15 cellular contexts compared by ENCODE assay signal in the genomic region with DNA sequence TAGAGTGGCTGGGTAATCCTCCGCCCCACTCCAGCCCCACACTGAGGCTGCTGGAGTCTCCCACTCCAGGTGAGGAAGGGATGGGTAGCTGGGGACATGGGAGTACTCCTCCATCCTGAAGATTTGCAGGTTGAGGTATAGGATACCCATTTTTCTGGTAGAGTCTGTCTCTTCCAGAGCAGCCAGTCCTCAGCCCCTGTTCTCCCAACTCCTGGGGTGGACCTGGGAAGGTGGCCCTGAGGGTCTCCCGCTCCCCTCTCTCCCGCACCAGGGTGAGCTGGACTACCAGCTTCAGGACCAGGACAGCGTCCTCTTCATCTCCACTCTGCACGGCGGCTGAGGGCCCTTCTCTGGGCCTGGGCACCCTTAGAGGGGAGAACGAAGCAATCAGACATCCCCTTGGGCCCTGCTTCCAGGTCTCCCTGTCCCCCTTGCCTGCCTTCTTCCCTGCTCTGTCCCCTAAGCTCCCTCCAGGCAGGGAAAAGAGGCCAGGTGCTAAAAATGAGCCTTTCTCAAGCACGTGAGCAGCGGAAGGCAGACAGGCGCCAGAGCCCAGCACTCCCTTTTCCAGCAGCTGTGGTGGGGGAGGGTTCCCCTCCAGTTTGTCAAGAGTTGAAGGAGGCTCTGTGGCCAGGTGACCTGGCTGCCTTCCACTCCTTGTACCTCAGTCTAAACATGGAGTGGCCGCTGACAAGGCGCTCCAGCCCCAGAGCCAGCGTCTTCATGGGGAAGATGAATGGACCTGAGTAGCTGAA. TPM values are rescaled to one million over a fixed set of nuclear protein-coding genes. Genes with fewer than 3 reads are reported as not detected.
DNase-seq lines count a peak whose midpoint lies in the region; ATAC-seq and TF ChIP-seq lines count a peak whose summit lies in the region.
"Had no signal": no experiment of that assay in that cellular context is flagged by ENCODE, and none has a peak within 500 bp of the region (broad histone marks: within the 10 kb centered on the region; RNA-seq: fewer than 3 reads in every experiment).

No MANE protein-coding gene starts in this region.

- H3K36me3 ChIP-seq in WERI-Rb-1 (peaks cover 44% of the 10 kb centered on the region), body of pancreas (replicated peaks in 1 of 2; ENCODE audit: insufficient read depth in 1 of 2, low read depth in 2 of 2) (peaks cover 6 to 28% of the 10 kb centered on the region in 2 donors)

- peak overlapping the region; percentile 99 for H3K27ac ChIP-seq in WERI-Rb-1
- no peak overlapping the region for H3K27ac ChIP-seq in body of pancreas
- H3K27ac ChIP-seq: coronary artery, esophagus squamous epithelium, SK-N-MC, spleen had no signal

- no peak for TF ChIP-seq POLR2A in body of pancreas (IDR thresholded peaks at IDR 0.05)

- TF ChIP-seq CTCF in WERI-Rb-1 (IDR thresholded peaks at IDR 0.05; ENCODE audit: low read depth, low read length) (no peak), body of pancreas (IDR thresholded peaks at IDR 0.05) (no peak)

- H3K9me3 ChIP-seq in WERI-Rb-1 (ENCODE audit: severe bottlenecking) (peaks cover 7% of the 10 kb centered on the region), body of pancreas (no peaks in the 10 kb centered on the region)
- H3K9me3 ChIP-seq: esophagus squamous epithelium, spleen had no signal

- ATAC-seq in body of pancreas (no peak), GM18867 (IDR thresholded peaks at IDR 0.05; ENCODE audit: unreplicated experiment) (no peak), GM18517 (IDR thresholded peaks at IDR 0.05; ENCODE audit: unreplicated experiment) (no peak)
- ATAC-seq: stimulated activated naive CD8-positive, alpha-beta T cell treated with anti-CD3 and anti-CD28 coated beads, Interleukin-15, amount 100 ng/mL, for 72 hours had no signal

- intact Hi-C loops in body of pancreas (cut with DNase I) = no loop called here

- H3K27me3 ChIP-seq in WERI-Rb-1 (ENCODE audit: insufficient read depth, low read depth, severe bottlenecking) (no peaks in the 10 kb centered on the region), body of pancreas (no peaks in the 10 kb centered on the region)
- H3K27me3 ChIP-seq: esophagus squamous epithelium, spleen had no signal

- DNase-seq in DMS79 treated with DMSO at 0.1 percent for 48 hours (lab: John Stamatoyannopoulos, UW) (peak; percentile 96), NCI-H1417 (lab: John Stamatoyannopoulos, UW) (peak; percentile 61 to 93 (median 77)), WERI-Rb-1 (peak; percentile 97), myocyte (ENCODE audit: low read depth) (peak; percentile 23), body of pancreas (no peak), NOMO-1 treated with dmso at 0.1 percent for 144 hours (lab: John Stamatoyannopoulos, UW; ENCODE audit: unreplicated experiment) (no peak)
- DNase-seq: DND-41; esophagus squamous epithelium; NCI-H1436; spleen; stimulated activated naive CD8-positive, alpha-beta T cell treated with anti-CD3 and anti-CD28 coated beads, Interleukin-15, amount 100 ng/mL, for 72 hours had no signal

- no peak overlapping the region for H3K4me3 ChIP-seq in WERI-Rb-1 (ENCODE audit: low read depth, low read length)
- H3K4me3 ChIP-seq in body of pancreas = no peak overlapping the region
- H3K4me3 ChIP-seq: coronary artery, esophagus squamous epithelium, SK-N-MC, spleen had no signal

- WGBS in body of pancreas, 2 donors = 75 to 82% methylated on average over 9 to 13 of the region's 13 CpGs

- no peaks in the 10 kb centered on the region for H3K4me1 ChIP-seq in body of pancreas
- H3K4me1 ChIP-seq: esophagus squamous epithelium had no signal

RNA-seq across cellular contexts. Expression of a gene that starts 18.4 kb away (rescaled TPM):
- total RNA-seq in myocyte = 43.5 and 51.2 TPM in 2 replicates
- polyA plus RNA-seq in myocyte (2012) = 69.1 TPM
- total RNA-seq in body of pancreas = 10 to 100 TPM; 15.6 to 23.4 TPM

RNA-seq across cellular contexts. Expression of a gene that starts 31.1 kb away (rescaled TPM):
- 43.6 and 52.0 TPM in 2 replicates for total RNA-seq in myocyte
- polyA plus RNA-seq in myocyte (2012) = 232 TPM
- 10 to 100 TPM; 28.0 to 42.0 TPM for total RNA-seq in body of pancreas

RNA-seq across cellular contexts. Expression of a gene that starts 49.2 kb away (rescaled TPM):
- total RNA-seq in myocyte = 29.7 and 32.4 TPM in 2 replicates
- 25.5 TPM for polyA plus RNA-seq in myocyte (2012)
- total RNA-seq in body of pancreas = 10 to 100 TPM; 15.0 to 17.1 TPM

Comparison
In these comparisons a context has a peak if more than half of its experiments do, and no peak if none do; other contexts are left out.
1. DNase-seq: peak in DMS79 treated with DMSO at 0.1 percent for 48 hours (single experiment), NCI-H1417 (3 of 3), WERI-Rb-1 (single experiment) and myocyte (single experiment); none in body of pancreas (0 of 4) and NOMO-1 treated with dmso at 0.1 percent for 144 hours (single experiment).